Comparison of ENCODE assay signal across 17 cellular contexts in genomic region chr14:103006991-103007520, GRCh38.
"Had no signal": no experiment of that assay in that cellular context is flagged by ENCODE, and none has a peak within 500 bp of the region (broad histone marks: within the 10 kb centered on the region; RNA-seq: fewer than 3 reads in every experiment).

No MANE protein-coding gene starts in this region.

- H3K4me3 Mint-ChIP-seq: activated B cell treated with CpG ODN at 0.5 μM for 24 hours; activated CD4-positive, alpha-beta memory T cell treated with anti-CD3 and anti-CD28 coated beads, Interleukin-2, amount 10 ng/mL, durations not matched to agents 7 days and 5 days; activated CD8-positive, alpha-beta memory T cell treated with anti-CD3 and anti-CD28 coated beads, Interleukin-2, amount 10 ng/mL, durations not matched to agents 7 days and 5 days; dendritic cell treated with granulocyte-macrophage colony-stimulating factor and Interleukin-4, amounts not matched to agents 40 ng/mL and 50 ng/mL, for 4 days; mesothelial cell of epicardium; natural killer cell treated with Interleukin-12 subunit alpha and Interleukin-12 subunit beta and Interleukin-15 and Interleukin-18, amount 100 ng/mL, for 72 hours; T-helper 2 cell treated with Interferon-gamma antibody and Interleukin-4, amounts not matched to agents 5 μg/mL and 100 μg/mL, for 36 hours had no signal

- H3K9me3 ChIP-seq: transverse colon had no signal

- H3K27me3 ChIP-seq: foreskin keratinocyte, transverse colon had no signal

- H3K4me1 Mint-ChIP-seq: activated CD4-positive, alpha-beta memory T cell treated with anti-CD3 and anti-CD28 coated beads, Interleukin-2, amount 10 ng/mL, durations not matched to agents 7 days and 5 days; activated CD8-positive, alpha-beta memory T cell treated with anti-CD3 and anti-CD28 coated beads, Interleukin-2, amount 10 ng/mL, durations not matched to agents 7 days and 5 days had no signal

- H3K4me1 ChIP-seq: foreskin keratinocyte, transverse colon had no signal

- DNase-seq: activated B cell treated with CpG ODN at 0.5 μM for 24 hours; activated CD4-positive, alpha-beta memory T cell treated with anti-CD3 and anti-CD28 coated beads, Interleukin-2, amount 10 ng/mL, durations not matched to agents 7 days and 5 days; activated CD4-positive, alpha-beta T cell treated with anti-CD3 and anti-CD28 coated beads for 4 hours; activated CD8-positive, alpha-beta memory T cell treated with anti-CD3 and anti-CD28 coated beads, Interleukin-2, amount 10 ng/mL, durations not matched to agents 7 days and 5 days; effector memory CD4-positive, alpha-beta T cell; foreskin keratinocyte; islet precursor cell; retina; stimulated activated CD4-positive, alpha-beta T cell treated with anti-CD3 and anti-CD28 coated beads, Interleukin-2, amount 100 ng/mL, for 24 hours; stimulated activated naive CD8-positive, alpha-beta T cell treated with anti-CD3 and anti-CD28 coated beads, Interleukin-15, Interleukin-2, amounts not matched to agents 100 U/mL and 50 U/mL, for 24 hours; transverse colon had no signal

- H3K27ac Mint-ChIP-seq: activated B cell treated with CpG ODN at 0.5 μM for 24 hours; activated CD4-positive, alpha-beta memory T cell treated with anti-CD3 and anti-CD28 coated beads, Interleukin-2, amount 10 ng/mL, durations not matched to agents 7 days and 5 days; activated CD8-positive, alpha-beta memory T cell treated with anti-CD3 and anti-CD28 coated beads, Interleukin-2, amount 10 ng/mL, durations not matched to agents 7 days and 5 days; dendritic cell treated with granulocyte-macrophage colony-stimulating factor and Interleukin-4, amounts not matched to agents 40 ng/mL and 50 ng/mL, for 4 days; mesothelial cell of epicardium; natural killer cell treated with Interleukin-12 subunit alpha and Interleukin-12 subunit beta and Interleukin-15 and Interleukin-18, amount 100 ng/mL, for 72 hours; T-helper 2 cell treated with Interferon-gamma antibody and Interleukin-4, amounts not matched to agents 5 μg/mL and 100 μg/mL, for 36 hours had no signal

- H3K27me3 Mint-ChIP-seq: activated B cell treated with CpG ODN at 0.5 μM for 24 hours; activated CD4-positive, alpha-beta memory T cell treated with anti-CD3 and anti-CD28 coated beads, Interleukin-2, amount 10 ng/mL, durations not matched to agents 7 days and 5 days; activated CD8-positive, alpha-beta memory T cell treated with anti-CD3 and anti-CD28 coated beads, Interleukin-2, amount 10 ng/mL, durations not matched to agents 7 days and 5 days; dendritic cell treated with granulocyte-macrophage colony-stimulating factor and Interleukin-4, amounts not matched to agents 40 ng/mL and 50 ng/mL, for 4 days; natural killer cell treated with Interleukin-12 subunit alpha and Interleukin-12 subunit beta and Interleukin-15 and Interleukin-18, amount 100 ng/mL, for 72 hours had no signal

- H3K27ac ChIP-seq: epithelial cell of prostate, foreskin keratinocyte, SK-N-MC, transverse colon had no signal

- H3K4me3 ChIP-seq: SK-N-MC, transverse colon had no signal

- H3K9me3 Mint-ChIP-seq: activated B cell treated with CpG ODN at 0.5 μM for 24 hours; activated CD4-positive, alpha-beta memory T cell treated with anti-CD3 and anti-CD28 coated beads, Interleukin-2, amount 10 ng/mL, durations not matched to agents 7 days and 5 days; dendritic cell treated with granulocyte-macrophage colony-stimulating factor and Interleukin-4, amounts not matched to agents 40 ng/mL and 50 ng/mL, for 4 days; mesothelial cell of epicardium; natural killer cell treated with Interleukin-12 subunit alpha and Interleukin-12 subunit beta and Interleukin-15 and Interleukin-18, amount 100 ng/mL, for 72 hours; T-helper 2 cell treated with Interferon-gamma antibody and Interleukin-4, amounts not matched to agents 5 μg/mL and 100 μg/mL, for 36 hours had no signal

- H3K36me3 Mint-ChIP-seq: activated CD8-positive, alpha-beta memory T cell treated with anti-CD3 and anti-CD28 coated beads, Interleukin-2, amount 10 ng/mL, durations not matched to agents 7 days and 5 days; natural killer cell treated with Interleukin-12 subunit alpha and Interleukin-12 subunit beta and Interleukin-15 and Interleukin-18, amount 100 ng/mL, for 72 hours had no signal
